Comparison of ENCODE assay signal across 8 cellular contexts in the genomic region with DNA sequence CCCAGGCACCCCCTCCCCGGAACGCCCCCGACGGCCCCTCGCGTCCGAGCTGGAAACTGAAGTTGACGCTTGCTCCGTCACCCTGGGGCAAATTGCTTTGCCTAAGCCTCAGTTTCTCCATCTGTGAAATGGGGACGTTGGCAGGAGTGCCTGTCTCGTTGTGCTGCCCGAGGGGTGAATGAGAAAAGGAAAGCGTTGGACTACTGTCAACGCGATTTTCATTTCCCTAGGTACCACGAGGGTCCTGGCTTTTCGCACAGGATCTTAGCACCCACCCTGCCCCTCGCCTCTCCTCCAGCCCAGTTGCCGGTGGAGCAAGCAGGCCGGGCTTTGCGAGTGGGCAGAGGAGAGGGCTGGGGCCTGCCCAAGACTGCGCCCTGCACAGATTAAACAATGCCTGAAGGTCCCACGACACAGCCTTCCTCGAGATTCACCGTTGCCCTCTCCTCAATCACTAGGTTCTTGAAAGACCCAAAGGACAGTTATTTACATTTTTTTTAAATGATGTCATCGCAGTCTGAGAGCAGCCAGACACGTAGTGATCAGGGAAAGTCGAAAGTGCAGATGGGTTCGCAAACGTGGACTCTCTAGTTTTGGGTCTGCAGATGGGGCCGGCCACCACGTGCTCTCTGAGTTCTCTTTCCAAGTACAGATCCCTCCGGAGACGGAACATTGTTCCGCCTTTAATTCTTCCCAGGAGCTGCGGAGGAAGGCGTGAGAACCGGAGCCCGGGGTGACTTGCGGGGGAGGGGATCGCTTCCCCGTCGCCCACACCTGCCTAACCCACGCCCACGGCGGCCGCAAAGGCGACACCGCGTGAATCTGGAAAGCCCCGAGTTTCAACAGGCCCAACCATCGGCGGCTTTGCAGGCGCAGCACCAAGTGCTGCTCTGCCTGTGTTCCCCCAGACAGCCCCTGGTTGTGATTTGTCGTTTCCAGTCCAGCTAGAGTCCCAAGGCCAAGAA. TPM values are rescaled to one million over a fixed set of nuclear protein-coding genes. Genes with fewer than 3 reads are reported as not detected.
A peak's percentile ranks its signal among the peaks of the same experiment; 100 is the strongest.
DNase-seq lines count a peak whose midpoint lies in the region; ATAC-seq and TF ChIP-seq lines count a peak whose summit lies in the region.

No MANE protein-coding gene starts in this region.

- intact Hi-C loops in heart left ventricle (cut with DNase I) (loop anchor here in 7 of 10 donors (2.0 to 5.0 kb wide), 6 partner anchors 35 to 225 kb away; partner anchors contain the start of gene EML4 (in 1 of the 7)), aorta (cut with DNase I) (loop anchor here in 1 of 2 donors (10.0 kb wide), 1 partner anchor 63 kb away; the partner anchor contains the start of gene EML4)

- H3K27ac ChIP-seq in HEK293 (ENCODE audit: extremely low read depth, low read depth, low read length) (no peak overlapping the region; the same call in 1 of the 2 replicates), heart left ventricle (peak overlapping the region; percentile 63 to 91 (median 88)), aorta (ENCODE audit: low read depth in 1 of 2, low read length in 2 of 2) (peak overlapping the region; percentile 1 to 78)

- 17 to 26% (median 19%) methylated on average over 29 to 55 of the region's 55 CpGs for WGBS in heart left ventricle, 4 donors
- 9 to 12% methylated on average over 55 of the region's 55 CpGs for WGBS in aorta, 2 donors

- H3K4me3 ChIP-seq in GM06990 (replicated peaks; ENCODE audit: low read depth, low read length) (peak overlapping the region; percentile 24), HEK293 (ENCODE audit: low read depth, low read length) (peak overlapping the region; percentile 35), heart left ventricle (peak overlapping the region; percentile 20 to 59 (median 49)), aorta (ENCODE audit: low read length in 2 of 2) (no peak overlapping the region)

- H3K4me1 ChIP-seq in HEK293 (ENCODE audit: control insufficient read depth, insufficient read depth, low read length) (no peaks in the 10 kb centered on the region), heart left ventricle (peaks cover 0 to 98% (median 32%) of the 10 kb centered on the region in 12 donors), aorta (ENCODE audit: control insufficient read depth in 1 of 2, insufficient read depth in 2 of 2, low read length in 2 of 2) (no peaks in the 10 kb centered on the region)

- CTCF ChIA-PET in HEK293 (lab: Yijun Ruan, JAX), result interaction anchor here (0.5 to 0.7 kb wide), 2 partner anchors 11 to 273 kb away, joined by 3 read pairs; no protein-coding TSS in a partner anchor

- TF ChIP-seq CTCF in GM06990 (IDR thresholded peaks at IDR 0.05; ENCODE audit: insufficient read depth, low read length, poor library complexity, severe bottlenecking) (no peak), HEK293 (tag by site-specific recombination; IDR thresholded peaks at IDR 0.05) (no peak), heart left ventricle (IDR thresholded peaks at IDR 0.05) (peak in 1 of 12 donors; percentile 4)

- no peaks in the 10 kb centered on the region for H3K27me3 ChIP-seq in GM06990 (replicated peaks; ENCODE audit: control insufficient read depth, insufficient read depth, low read length)
- H3K27me3 ChIP-seq in heart left ventricle, result no peaks in the 10 kb centered on the region
- no peaks in the 10 kb centered on the region for H3K27me3 ChIP-seq in aorta (ENCODE audit: control insufficient read depth in 1 of 2, insufficient read depth in 2 of 2, low read length in 1 of 2)

- H3K36me3 ChIP-seq in GM06990 (ENCODE audit: control insufficient read depth, insufficient read depth, low read length) (no peaks in the 10 kb centered on the region), HEK293 (ENCODE audit: control insufficient read depth in 2 of 2, insufficient read depth in 1 of 2, low read length in 2 of 2) (no peaks in the 10 kb centered on the region), heart left ventricle (no peaks in the 10 kb centered on the region), aorta (ENCODE audit: control insufficient read depth in 1 of 2, insufficient read depth in 2 of 2, low read length in 1 of 2) (no peaks in the 10 kb centered on the region)

- H3K9me3 ChIP-seq in HEK293 (ENCODE audit: control insufficient read depth, insufficient read depth, low read depth, low read length) (no peaks in the 10 kb centered on the region), heart left ventricle (peaks cover 0 to 12% (median 0%) of the 10 kb centered on the region in 12 donors), aorta (ENCODE audit: control insufficient read depth, low read length) (no peaks in the 10 kb centered on the region)

- ATAC-seq in heart left ventricle (peak; percentile 40 to 73 (median 60)), aorta (ENCODE audit: low FRiP score) (peak; percentile 64)

- POLR2A ChIA-PET in HEK293 (lab: Yijun Ruan, JAX), result interaction anchor here (0.8 kb wide), 1 partner anchor 40 kb away, joined by 3 read pairs; no protein-coding TSS in a partner anchor

- DNase-seq in GM06990 (ENCODE audit: extremely low read depth, insufficient read length), result peak; percentile 94
- DNase-seq in NOMO-1 treated with DMSO at 0.1 percent for 48 hours (lab: John Stamatoyannopoulos, UW; ENCODE audit: unreplicated experiment), result peak; percentile 31
- peak; percentile 92 for DNase-seq in activated naive CD4-positive, alpha-beta T cell treated with Interleukin-2 at 50 U/mL for 16 hours
- DNase-seq in heart left ventricle, result peak; percentile 63 to 81 (median 76)
- DNase-seq in retina, result peak; percentile 78
- DNase-seq in aorta, result peak; percentile 78 to 86
- DNase-seq in NCI-H1092 treated with DMSO at 0.1 percent for 48 hours (lab: John Stamatoyannopoulos, UW), result no peak

- no peak for TF ChIP-seq POLR2A in heart left ventricle (IDR thresholded peaks at IDR 0.05)

TF ChIP-seq in HEK293, 187 proteins besides CTCF, POLR2A, EP300 and RAD21:
- TF ChIP-seq ZNF623 (tag by site-specific recombination; IDR thresholded peaks at IDR 0.05), result no peak
- TF ChIP-seq ATF2 (tag by site-specific recombination; IDR thresholded peaks at IDR 0.05; ENCODE audit: low read depth), result peak; percentile 40; the same call in 1 of the 2 replicates

RNA-seq across cellular contexts. Expression of gene PKDCC, which starts 54.1 kb away (rescaled TPM):
- total RNA-seq in heart left ventricle (100 to 1,000 TPM in 1 of 9 donors, 10 to 100 TPM in 8; 22.7 to 124 (median 53.0) TPM), aorta (100 to 1,000 TPM; 148 to 258 TPM)
- polyA plus RNA-seq in heart left ventricle (10 to 100 TPM; 62.4 to 84.2 TPM), aorta (100 to 1,000 TPM in 1 of 2 donors, 10 to 100 TPM in 1; 48.8 to 182 TPM)

Comparison
In these comparisons a context has a peak if more than half of its experiments do, and no peak if none do; other contexts are left out.
1. H3K4me3 ChIP-seq: peak in GM06990 (single experiment), HEK293 (single experiment) and heart left ventricle (12 of 12); none in aorta (0 of 2).